Comparison of ENCODE assay signal across 26 cellular contexts in genomic region chr17:56545056-56545455, GRCh38. TPM values are rescaled to one million over a fixed set of nuclear protein-coding genes. Genes with fewer than 3 reads are reported as not detected.
"Had no signal": no experiment of that assay in that cellular context is flagged by ENCODE, and none has a peak within 500 bp of the region (broad histone marks: within the 10 kb centered on the region; RNA-seq: fewer than 3 reads in every experiment).

No MANE protein-coding gene starts in this region.

- H3K36me3 Mint-ChIP-seq: immature natural killer cell, memory B cell, natural killer cell had no signal

- H3K4me3 Mint-ChIP-seq: effector memory CD8-positive, alpha-beta T cell; immature natural killer cell; memory B cell; natural killer cell; neural crest cell; stimulated activated naive CD8-positive, alpha-beta T cell treated with anti-CD3 and anti-CD28 coated beads, Interleukin-15, amount 100 ng/mL, for 72 hours had no signal

- H2AFZ ChIP-seq: parathyroid adenoma had no signal

- H3K4me3 ChIP-seq: lung, right lobe of liver, smooth muscle cell, suprapubic skin, transverse colon, vagina had no signal

- H3K9ac ChIP-seq: parathyroid adenoma had no signal

- H3K36me3 ChIP-seq: right lobe of liver, suprapubic skin, transverse colon, vagina had no signal

- H3K9me3 Mint-ChIP-seq: natural killer cell had no signal

- H3K27me3 ChIP-seq: right lobe of liver, suprapubic skin, vagina had no signal

- FAIRE-seq: endometrium, frontal cortex, keratinocyte had no signal

- H3K4me2 ChIP-seq: smooth muscle cell had no signal

- H3K27me3 Mint-ChIP-seq: stimulated activated naive CD8-positive, alpha-beta T cell treated with anti-CD3 and anti-CD28 coated beads, Interleukin-15, amount 100 ng/mL, for 72 hours had no signal

- DNase-seq: cortex of kidney; effector memory CD8-positive, alpha-beta T cell; hypothalamus; immature natural killer cell; midbrain; natural killer cell; right lobe of liver; stimulated activated CD4-positive, alpha-beta T cell treated with anti-CD3 and anti-CD28 coated beads, Interleukin-12 subunit alpha, Interleukin-12 subunit beta, amount 100 ng/mL, for 4 hours; stimulated activated CD4-positive, alpha-beta T cell treated with anti-CD3 and anti-CD28 coated beads, Interleukin-1b, Interleukin-23, amount 100 ng/mL, for 48 hours; stimulated activated CD4-positive, alpha-beta T cell treated with anti-CD3 and anti-CD28 coated beads, Interleukin-4, amount 100 ng/mL, for 1 hour; stimulated activated CD8-positive, alpha-beta memory T cell treated with anti-CD3 and anti-CD28 coated beads, Interleukin-4, amount 100 ng/mL, for 48 hours; stimulated activated naive CD4-positive, alpha-beta T cell; stimulated activated naive CD8-positive, alpha-beta T cell treated with anti-CD3 and anti-CD28 coated beads, Interleukin-15, amount 100 ng/mL, for 72 hours; transverse colon had no signal

- H3K9me3 ChIP-seq: right lobe of liver, transverse colon, vagina had no signal

- H3K27ac Mint-ChIP-seq: effector memory CD8-positive, alpha-beta T cell; immature natural killer cell; memory B cell; natural killer cell; progenitor cell of endocrine pancreas; stimulated activated naive CD8-positive, alpha-beta T cell treated with anti-CD3 and anti-CD28 coated beads, Interleukin-15, amount 100 ng/mL, for 72 hours had no signal

- H3K4me1 Mint-ChIP-seq: immature natural killer cell; memory B cell; natural killer cell; stimulated activated naive CD8-positive, alpha-beta T cell treated with anti-CD3 and anti-CD28 coated beads, Interleukin-15, amount 100 ng/mL, for 72 hours had no signal

- H3K79me2 ChIP-seq: parathyroid adenoma had no signal

- H3K27ac ChIP-seq: parathyroid adenoma, right lobe of liver, suprapubic skin, transverse colon, vagina had no signal

- H3K4me1 ChIP-seq: parathyroid adenoma, right lobe of liver, suprapubic skin, transverse colon, vagina had no signal

RNA-seq across cellular contexts. Expression of gene NOG, which starts 48.4 kb away (rescaled TPM):
- total RNA-seq: transverse colon had no signal
- polyA plus RNA-seq: immature natural killer cell, liver had no signal
